ENCODE assay signal across 10 cellular contexts in the genomic region with DNA sequence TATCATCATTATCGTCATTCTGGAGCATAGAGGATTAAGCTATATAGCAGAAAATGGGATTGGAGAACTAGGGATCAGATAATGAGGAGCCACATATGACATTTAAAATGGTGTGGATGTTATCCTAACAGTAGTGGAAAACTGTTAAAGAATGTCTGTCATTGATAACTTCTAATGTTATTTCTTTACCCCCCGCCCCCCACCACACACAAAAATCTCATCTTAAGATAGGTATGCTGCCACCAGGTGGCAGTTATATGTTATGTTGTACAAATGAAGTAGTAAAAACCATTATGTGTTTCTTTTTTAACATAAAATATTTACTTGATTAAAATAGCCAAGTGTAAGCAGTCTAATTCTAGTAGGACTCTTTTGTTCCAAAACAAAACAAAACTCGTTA. TPM values are rescaled to one million over a fixed set of nuclear protein-coding genes. Genes with fewer than 3 reads are reported as not detected.
A peak's percentile ranks its signal among the peaks of the same experiment; 100 is the strongest.
DNase-seq lines count a peak whose midpoint lies in the region; FAIRE-seq and TF ChIP-seq lines count a peak whose summit lies in the region.
"Had no signal": no experiment of that assay in that cellular context is flagged by ENCODE, and none has a peak within 500 bp of the region (broad histone marks: within the 10 kb centered on the region; RNA-seq: fewer than 3 reads in every experiment).

No MANE protein-coding gene starts in this region.

- H3K36me3 ChIP-seq in bronchial epithelial cell (ENCODE audit: control insufficient read depth, insufficient read depth, low read length): no peaks in the 10 kb centered on the region

- no peaks in the 10 kb centered on the region for H3K27me3 ChIP-seq in bronchial epithelial cell (ENCODE audit: control insufficient read depth, insufficient read depth, low read length)
- H3K27me3 ChIP-seq: BLaER1, body of pancreas had no signal

- DNase-seq in NOMO-1 treated with DMSO at 0.1 percent for 48 hours (lab: John Stamatoyannopoulos, UW; ENCODE audit: unreplicated experiment) (peak; percentile 14), NOMO-1 treated with dmso at 0.1 percent for 144 hours (lab: John Stamatoyannopoulos, UW; ENCODE audit: unreplicated experiment) (no peak), LNCaP clone FGC (ENCODE audit: low read depth) (no peak), bronchial epithelial cell (ENCODE audit: low read depth) (peak; percentile 17), renal cortical epithelial cell (ENCODE audit: low read depth) (peak; percentile 45), GM12891 (ENCODE audit: insufficient read length, low spot score) (no peak), ureter (ENCODE audit: low spot score) (no peak), MV-4-11 (lab: John Stamatoyannopoulos, UW) (no peak)
- DNase-seq: body of pancreas had no signal

- FAIRE-seq in bronchial epithelial cell (lab: Jason Lieb, UNC) (no peak), GM12891 (lab: Jason Lieb, UNC) (no peak)

- H3K4me3 ChIP-seq in LNCaP clone FGC (ENCODE audit: low read depth, low read length) (no peak overlapping the region), bronchial epithelial cell (ENCODE audit: low read depth, low read length) (no peak overlapping the region)
- H3K4me3 ChIP-seq: BLaER1, body of pancreas had no signal

- TF ChIP-seq POLR2A in GM12891 (IDR thresholded peaks at IDR 0.05; ENCODE audit: low read depth, low read length): no peak

- TF ChIP-seq CTCF in LNCaP clone FGC (IDR thresholded peaks at IDR 0.05; ENCODE audit: control insufficient read depth, extremely low read depth, insufficient read depth) (peak; percentile 14; the same call in 1 of the 2 replicates), bronchial epithelial cell (IDR thresholded peaks at IDR 0.05; ENCODE audit: insufficient read depth, low read length, severe bottlenecking) (no peak)

TF ChIP-seq in GM12891, 5 proteins besides CTCF, POLR2A, EP300 and RAD21:
- TF ChIP-seq POLR2AphosphoS5 (IDR thresholded peaks at IDR 0.05; ENCODE audit: low read depth, low read length) (no peak), PAX5 (IDR thresholded peaks at IDR 0.05; ENCODE audit: insufficient read depth, low read length, severe bottlenecking) (no peak), SPI1 (IDR thresholded peaks at IDR 0.05; ENCODE audit: low read depth, low read length) (no peak), POU2F2 (IDR thresholded peaks at IDR 0.05; ENCODE audit: low read depth, low read length) (no peak), TAF1 (IDR thresholded peaks at IDR 0.05; ENCODE audit: low read depth, low read length) (no peak)
TF ChIP-seq in GM12891: peak in this region for 0.

RNA-seq across cellular contexts. Expression of a gene that starts 13.0 kb away (rescaled TPM):
- total RNA-seq in bronchial epithelial cell (34.5 and 38.8 TPM in 2 replicates), renal cortical epithelial cell (30.9 and 83.9 TPM in 2 replicates), ureter (88.2 TPM)
- 13.3 TPM for polyA plus RNA-seq in GM12891 (2012; ENCODE audit: low read depth, missing spikeins)

Comparison
In these comparisons a context has a peak if more than half of its experiments do, and no peak if none do; other contexts are left out.
1. DNase-seq: peak in NOMO-1 treated with DMSO at 0.1 percent for 48 hours (single experiment), bronchial epithelial cell (single experiment) and renal cortical epithelial cell (single experiment); none in NOMO-1 treated with dmso at 0.1 percent for 144 hours (single experiment), LNCaP clone FGC (single experiment), GM12891 (single experiment), ureter (single experiment) and MV-4-11 (single experiment).